Comparison of ENCODE assay signal across 8 cellular contexts in the genomic region with DNA sequence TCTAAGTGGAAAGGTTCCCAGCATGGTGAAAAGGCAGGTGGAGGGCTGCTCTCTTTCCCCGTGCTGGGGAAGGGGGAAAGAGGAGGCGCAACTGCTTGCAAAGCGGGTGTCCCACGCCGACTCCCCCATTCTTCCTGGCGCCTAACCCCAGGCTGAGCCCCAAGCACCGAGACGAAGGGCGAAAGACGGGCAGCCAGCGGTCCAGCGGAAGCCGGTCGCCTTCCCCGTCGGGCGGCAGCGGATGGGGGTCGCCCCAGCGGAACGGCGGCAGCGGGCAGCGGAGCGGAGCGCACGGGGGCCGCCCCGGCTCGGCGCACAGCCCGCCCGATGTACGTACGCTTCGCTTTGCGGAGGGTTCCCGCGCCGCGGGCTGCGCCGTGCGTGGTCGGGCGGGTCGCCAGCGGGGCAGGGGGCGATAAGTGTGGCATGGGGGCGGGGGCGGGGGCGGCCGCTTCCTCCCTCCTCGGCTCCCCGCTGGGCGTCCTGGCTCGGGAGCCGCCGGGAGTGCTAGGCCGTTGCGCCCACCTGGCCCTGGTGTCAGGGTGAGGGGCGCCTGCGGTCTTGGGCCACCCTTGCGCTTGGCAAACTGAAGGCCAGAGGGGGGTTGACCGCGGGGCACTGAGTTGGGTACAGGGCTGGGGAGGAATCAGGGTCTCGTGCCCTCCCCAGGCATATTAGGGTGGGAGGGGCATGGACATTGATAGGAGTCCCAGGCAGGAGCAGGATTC. TPM values are rescaled to one million over a fixed set of nuclear protein-coding genes. Genes with fewer than 3 reads are reported as not detected.
DNase-seq lines count a peak whose midpoint lies in the region; ATAC-seq and TF ChIP-seq lines count a peak whose summit lies in the region.

No MANE protein-coding gene starts in this region.

- no peaks in the 10 kb centered on the region for H3K9me3 Mint-ChIP-seq in activated naive CD4-positive, alpha-beta T cell treated with anti-CD3 and anti-CD28 coated beads, Interleukin-2, amount 50 U/mL, for 24 hours
- H3K9me3 Mint-ChIP-seq in activated naive CD8-positive, alpha-beta T cell treated with anti-CD3 and anti-CD28 coated beads for 36 hours, result no peaks in the 10 kb centered on the region
- no peaks in the 10 kb centered on the region for H3K9me3 Mint-ChIP-seq in memory B cell

- no peak for TF ChIP-seq CTCF in tibial artery (IDR thresholded peaks at IDR 0.05)

- no peaks in the 10 kb centered on the region for H3K4me1 Mint-ChIP-seq in activated naive CD4-positive, alpha-beta T cell treated with anti-CD3 and anti-CD28 coated beads, Interleukin-2, amount 50 U/mL, for 24 hours
- H3K4me1 Mint-ChIP-seq in activated naive CD8-positive, alpha-beta T cell treated with anti-CD3 and anti-CD28 coated beads for 36 hours, result peaks cover 9% of the 10 kb centered on the region
- peaks cover 7% of the 10 kb centered on the region for H3K4me1 Mint-ChIP-seq in memory B cell

- peaks cover 0 to 59% of the 10 kb centered on the region in 2 donors for H3K27me3 ChIP-seq in tibial artery

- no peaks in the 10 kb centered on the region for H3K9me3 ChIP-seq in tibial artery

- H3K27ac ChIP-seq in tibial artery, result no peak overlapping the region

- ATAC-seq in memory B cell (ENCODE audit: low read depth) (peak; percentile 63), GM18909 (IDR thresholded peaks at IDR 0.05; ENCODE audit: poor library complexity, unreplicated experiment) (no peak)

- intact Hi-C loops in tibial artery (cut with DNase I; ENCODE audit: low total_unique reads), result no loop called here

- peak overlapping the region; percentile 36 for H3K4me3 Mint-ChIP-seq in activated naive CD4-positive, alpha-beta T cell treated with anti-CD3 and anti-CD28 coated beads, Interleukin-2, amount 50 U/mL, for 24 hours
- no peak overlapping the region for H3K4me3 Mint-ChIP-seq in activated naive CD8-positive, alpha-beta T cell treated with anti-CD3 and anti-CD28 coated beads for 36 hours
- peak overlapping the region; percentile 24 for H3K4me3 Mint-ChIP-seq in memory B cell

- H3K36me3 Mint-ChIP-seq in activated naive CD4-positive, alpha-beta T cell treated with anti-CD3 and anti-CD28 coated beads, Interleukin-2, amount 50 U/mL, for 24 hours, result no peaks in the 10 kb centered on the region
- H3K36me3 Mint-ChIP-seq in activated naive CD8-positive, alpha-beta T cell treated with anti-CD3 and anti-CD28 coated beads for 36 hours, result no peaks in the 10 kb centered on the region
- no peaks in the 10 kb centered on the region for H3K36me3 Mint-ChIP-seq in memory B cell

- H3K4me3 ChIP-seq in tibial artery, result peak overlapping the region; percentile 6 to 32

- no peaks in the 10 kb centered on the region for H3K36me3 ChIP-seq in tibial artery

- DNase-seq in activated naive CD4-positive, alpha-beta T cell treated with Interleukin-2 at 50 U/mL for 16 hours, result no peak
- DNase-seq in activated naive CD8-positive, alpha-beta T cell treated with anti-CD3 and anti-CD28 coated beads for 36 hours, result peak; percentile 28
- DNase-seq in memory B cell (ENCODE audit: low spot score in 2 of 2), result no peak
- DNase-seq in tibial artery, result no peak
- no peak for DNase-seq in RKO (ENCODE audit: low spot score)
- no peak for DNase-seq in DMS153 (lab: John Stamatoyannopoulos, UW)

- H3K27me3 Mint-ChIP-seq in activated naive CD4-positive, alpha-beta T cell treated with anti-CD3 and anti-CD28 coated beads, Interleukin-2, amount 50 U/mL, for 24 hours, result peaks cover 17% of the 10 kb centered on the region
- peaks cover 49% of the 10 kb centered on the region for H3K27me3 Mint-ChIP-seq in activated naive CD8-positive, alpha-beta T cell treated with anti-CD3 and anti-CD28 coated beads for 36 hours
- H3K27me3 Mint-ChIP-seq in memory B cell, result peaks cover 14% of the 10 kb centered on the region

- H3K4me1 ChIP-seq in tibial artery, result peaks cover 0 to 23% (median 19%) of the 10 kb centered on the region in 4 donors

- no peak overlapping the region for H3K27ac Mint-ChIP-seq in activated naive CD4-positive, alpha-beta T cell treated with anti-CD3 and anti-CD28 coated beads, Interleukin-2, amount 50 U/mL, for 24 hours
- no peak overlapping the region for H3K27ac Mint-ChIP-seq in activated naive CD8-positive, alpha-beta T cell treated with anti-CD3 and anti-CD28 coated beads for 36 hours
- H3K27ac Mint-ChIP-seq in memory B cell, result no peak overlapping the region

RNA-seq across cellular contexts. Expression of a gene that starts 35.2 kb away (rescaled TPM):
- total RNA-seq in activated naive CD8-positive, alpha-beta T cell treated with anti-CD3 and anti-CD28 coated beads for 36 hours, result 100 to 1,000 TPM in 1 of 2 experiments, 10 to 100 TPM in 1; 96.7 to 102 TPM
